Comparison of ENCODE assay signal across 1 cellular context in the genomic region with DNA sequence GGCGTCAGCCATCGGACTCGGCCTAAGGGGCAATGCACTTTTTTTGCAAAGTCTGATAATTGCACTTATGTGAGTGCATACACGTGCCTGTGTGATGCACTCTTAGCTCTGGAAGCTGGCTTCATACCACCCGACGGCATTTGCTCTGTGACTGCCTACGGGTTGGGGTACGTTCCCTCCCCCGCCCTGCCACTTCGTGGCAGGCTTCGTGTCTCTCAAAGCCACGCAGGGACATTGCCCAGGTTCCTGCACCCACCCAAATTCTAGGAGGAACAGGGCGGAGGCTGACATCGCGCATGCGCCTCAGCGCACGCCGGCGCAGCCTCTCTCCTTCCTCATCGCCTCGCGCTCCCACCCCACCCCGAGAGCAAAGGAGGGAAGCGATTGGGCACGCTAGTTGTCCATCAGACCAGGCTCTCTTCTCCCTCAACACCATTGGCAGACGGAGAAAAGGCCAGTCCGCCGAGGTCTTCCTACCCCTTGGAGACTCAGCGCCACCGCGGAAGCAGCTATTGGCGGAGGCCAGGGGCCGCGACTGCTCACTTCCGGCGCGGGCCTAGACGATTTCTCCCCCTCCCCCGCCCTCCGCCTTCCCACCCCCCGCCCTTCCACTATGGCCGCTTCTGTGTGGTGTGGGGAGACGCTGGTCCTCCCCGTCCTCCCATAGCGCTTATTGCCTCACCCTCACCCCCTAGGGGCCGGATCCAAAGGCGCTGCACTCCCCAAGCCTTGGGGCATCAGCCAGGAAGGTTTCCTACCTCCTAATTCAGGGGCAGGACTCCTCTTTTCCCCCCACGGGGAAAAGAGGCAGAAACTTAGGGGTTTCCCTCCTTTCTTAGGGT.
TF ChIP-seq lines count a peak whose summit lies in the region.

A gene with protein sequence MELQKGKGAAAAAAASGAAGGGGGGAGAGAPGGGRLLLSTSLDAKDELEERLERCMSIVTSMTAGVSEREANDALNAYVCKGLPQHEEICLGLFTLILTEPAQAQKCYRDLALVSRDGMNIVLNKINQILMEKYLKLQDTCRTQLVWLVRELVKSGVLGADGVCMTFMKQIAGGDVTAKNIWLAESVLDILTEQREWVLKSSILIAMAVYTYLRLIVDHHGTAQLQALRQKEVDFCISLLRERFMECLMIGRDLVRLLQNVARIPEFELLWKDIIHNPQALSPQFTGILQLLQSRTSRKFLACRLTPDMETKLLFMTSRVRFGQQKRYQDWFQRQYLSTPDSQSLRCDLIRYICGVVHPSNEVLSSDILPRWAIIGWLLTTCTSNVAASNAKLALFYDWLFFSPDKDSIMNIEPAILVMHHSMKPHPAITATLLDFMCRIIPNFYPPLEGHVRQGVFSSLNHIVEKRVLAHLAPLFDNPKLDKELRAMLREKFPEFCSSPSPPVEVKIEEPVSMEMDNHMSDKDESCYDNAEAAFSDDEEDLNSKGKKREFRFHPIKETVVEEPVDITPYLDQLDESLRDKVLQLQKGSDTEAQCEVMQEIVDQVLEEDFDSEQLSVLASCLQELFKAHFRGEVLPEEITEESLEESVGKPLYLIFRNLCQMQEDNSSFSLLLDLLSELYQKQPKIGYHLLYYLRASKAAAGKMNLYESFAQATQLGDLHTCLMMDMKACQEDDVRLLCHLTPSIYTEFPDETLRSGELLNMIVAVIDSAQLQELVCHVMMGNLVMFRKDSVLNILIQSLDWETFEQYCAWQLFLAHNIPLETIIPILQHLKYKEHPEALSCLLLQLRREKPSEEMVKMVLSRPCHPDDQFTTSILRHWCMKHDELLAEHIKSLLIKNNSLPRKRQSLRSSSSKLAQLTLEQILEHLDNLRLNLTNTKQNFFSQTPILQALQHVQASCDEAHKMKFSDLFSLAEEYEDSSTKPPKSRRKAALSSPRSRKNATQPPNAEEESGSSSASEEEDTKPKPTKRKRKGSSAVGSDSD (plus strand): TSS at position 588 of the 842 bp plus-strand sequence. CDS start 585 bp downstream, outside the sequence.

TF ChIP-seq in K562, 482 proteins besides CTCF, POLR2A, EP300 and RAD21 (continued from another document and continues in another):
- TF ChIP-seq, protein P1, sequence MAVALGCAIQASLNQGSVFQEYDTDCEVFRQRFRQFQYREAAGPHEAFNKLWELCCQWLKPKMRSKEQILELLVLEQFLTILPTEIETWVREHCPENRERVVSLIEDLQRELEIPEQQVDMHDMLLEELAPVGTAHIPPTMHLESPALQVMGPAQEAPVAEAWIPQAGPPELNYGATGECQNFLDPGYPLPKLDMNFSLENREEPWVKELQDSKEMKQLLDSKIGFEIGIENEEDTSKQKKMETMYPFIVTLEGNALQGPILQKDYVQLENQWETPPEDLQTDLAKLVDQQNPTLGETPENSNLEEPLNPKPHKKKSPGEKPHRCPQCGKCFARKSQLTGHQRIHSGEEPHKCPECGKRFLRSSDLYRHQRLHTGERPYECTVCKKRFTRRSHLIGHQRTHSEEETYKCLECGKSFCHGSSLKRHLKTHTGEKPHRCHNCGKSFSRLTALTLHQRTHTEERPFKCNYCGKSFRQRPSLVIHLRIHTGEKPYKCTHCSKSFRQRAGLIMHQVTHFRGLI (CRISPR knock-in tag; IDR thresholded peaks at IDR 0.05), result no peak
- TF ChIP-seq MAZ (CRISPR knock-in tag; conservative IDR thresholded peaks at IDR 0.05 in 1 of 2, IDR thresholded peaks at IDR 0.05 in 1 of 2), result peak; percentile 62 to 89; a peak in 2 of 4 replicates
- no peak for TF ChIP-seq JUN (IDR thresholded peaks at IDR 0.05; ENCODE audit: borderline replicate concordance, low read depth, low read length)
- peak; percentile 64; the same call in 1 of the 2 replicates for TF ChIP-seq JUN (CRISPR knock-in tag; IDR thresholded peaks at IDR 0.05; ENCODE audit: borderline replicate concordance)
- no peak for TF ChIP-seq HDGF (IDR thresholded peaks at IDR 0.05)
- no peak for TF ChIP-seq STAT5A (IDR thresholded peaks at IDR 0.05; ENCODE audit: borderline replicate concordance, low read length)
- TF ChIP-seq, protein P2, sequence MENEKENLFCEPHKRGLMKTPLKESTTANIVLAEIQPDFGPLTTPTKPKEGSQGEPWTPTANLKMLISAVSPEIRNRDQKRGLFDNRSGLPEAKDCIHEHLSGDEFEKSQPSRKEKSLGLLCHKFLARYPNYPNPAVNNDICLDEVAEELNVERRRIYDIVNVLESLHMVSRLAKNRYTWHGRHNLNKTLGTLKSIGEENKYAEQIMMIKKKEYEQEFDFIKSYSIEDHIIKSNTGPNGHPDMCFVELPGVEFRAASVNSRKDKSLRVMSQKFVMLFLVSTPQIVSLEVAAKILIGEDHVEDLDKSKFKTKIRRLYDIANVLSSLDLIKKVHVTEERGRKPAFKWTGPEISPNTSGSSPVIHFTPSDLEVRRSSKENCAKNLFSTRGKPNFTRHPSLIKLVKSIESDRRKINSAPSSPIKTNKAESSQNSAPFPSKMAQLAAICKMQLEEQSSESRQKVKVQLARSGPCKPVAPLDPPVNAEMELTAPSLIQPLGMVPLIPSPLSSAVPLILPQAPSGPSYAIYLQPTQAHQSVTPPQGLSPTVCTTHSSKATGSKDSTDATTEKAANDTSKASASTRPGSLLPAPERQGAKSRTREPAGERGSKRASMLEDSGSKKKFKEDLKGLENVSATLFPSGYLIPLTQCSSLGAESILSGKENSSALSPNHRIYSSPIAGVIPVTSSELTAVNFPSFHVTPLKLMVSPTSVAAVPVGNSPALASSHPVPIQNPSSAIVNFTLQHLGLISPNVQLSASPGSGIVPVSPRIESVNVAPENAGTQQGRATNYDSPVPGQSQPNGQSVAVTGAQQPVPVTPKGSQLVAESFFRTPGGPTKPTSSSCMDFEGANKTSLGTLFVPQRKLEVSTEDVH (IDR thresholded peaks at IDR 0.05; ENCODE audit: low read depth, partially characterized antibody), result no peak
- TF ChIP-seq ZNF133 (CRISPR knock-in tag; IDR thresholded peaks at IDR 0.05), result no peak
- TF ChIP-seq, protein P3, sequence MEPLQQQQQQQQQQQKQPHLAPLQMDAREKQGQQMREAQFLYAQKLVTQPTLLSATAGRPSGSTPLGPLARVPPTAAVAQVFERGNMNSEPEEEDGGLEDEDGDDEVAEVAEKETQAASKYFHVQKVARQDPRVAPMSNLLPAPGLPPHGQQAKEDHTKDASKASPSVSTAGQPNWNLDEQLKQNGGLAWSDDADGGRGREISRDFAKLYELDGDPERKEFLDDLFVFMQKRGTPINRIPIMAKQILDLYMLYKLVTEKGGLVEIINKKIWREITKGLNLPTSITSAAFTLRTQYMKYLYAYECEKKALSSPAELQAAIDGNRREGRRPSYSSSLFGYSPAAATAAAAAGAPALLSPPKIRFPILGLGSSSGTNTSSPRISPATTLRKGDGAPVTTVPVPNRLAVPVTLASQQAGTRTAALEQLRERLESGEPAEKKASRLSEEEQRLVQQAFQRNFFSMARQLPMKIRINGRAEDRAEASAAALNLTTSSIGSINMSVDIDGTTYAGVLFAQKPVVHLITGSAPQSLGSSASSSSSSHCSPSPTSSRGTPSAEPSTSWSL (CRISPR knock-in tag; IDR thresholded peaks at IDR 0.05; ENCODE audit: borderline replicate concordance), result no peak
- no peak for TF ChIP-seq ZNF239 (CRISPR knock-in tag; IDR thresholded peaks at IDR 0.05)
- TF ChIP-seq, protein P4, sequence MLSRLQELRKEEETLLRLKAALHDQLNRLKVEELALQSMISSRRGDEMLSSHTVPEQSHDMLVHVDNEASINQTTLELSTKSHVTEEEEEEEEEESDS (CRISPR knock-in tag; IDR thresholded peaks at IDR 0.05), result no peak
- TF ChIP-seq, protein P5, sequence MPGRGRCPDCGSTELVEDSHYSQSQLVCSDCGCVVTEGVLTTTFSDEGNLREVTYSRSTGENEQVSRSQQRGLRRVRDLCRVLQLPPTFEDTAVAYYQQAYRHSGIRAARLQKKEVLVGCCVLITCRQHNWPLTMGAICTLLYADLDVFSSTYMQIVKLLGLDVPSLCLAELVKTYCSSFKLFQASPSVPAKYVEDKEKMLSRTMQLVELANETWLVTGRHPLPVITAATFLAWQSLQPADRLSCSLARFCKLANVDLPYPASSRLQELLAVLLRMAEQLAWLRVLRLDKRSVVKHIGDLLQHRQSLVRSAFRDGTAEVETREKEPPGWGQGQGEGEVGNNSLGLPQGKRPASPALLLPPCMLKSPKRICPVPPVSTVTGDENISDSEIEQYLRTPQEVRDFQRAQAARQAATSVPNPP (IDR thresholded peaks at IDR 0.05; ENCODE audit: borderline replicate concordance, insufficient read depth, insufficient read length), result no peak
- TF ChIP-seq ARNT (IDR thresholded peaks at IDR 0.05), result no peak
- no peak for TF ChIP-seq NR2C1 (IDR thresholded peaks at IDR 0.05)
- TF ChIP-seq NR2C1 (tag; IDR thresholded peaks at IDR 0.05), result no peak
- no peak for TF ChIP-seq RFX1 (IDR thresholded peaks at IDR 0.05)
- no peak for TF ChIP-seq ILK (tag; IDR thresholded peaks at IDR 0.05; ENCODE audit: borderline replicate concordance, low read depth)
- TF ChIP-seq, protein P6, sequence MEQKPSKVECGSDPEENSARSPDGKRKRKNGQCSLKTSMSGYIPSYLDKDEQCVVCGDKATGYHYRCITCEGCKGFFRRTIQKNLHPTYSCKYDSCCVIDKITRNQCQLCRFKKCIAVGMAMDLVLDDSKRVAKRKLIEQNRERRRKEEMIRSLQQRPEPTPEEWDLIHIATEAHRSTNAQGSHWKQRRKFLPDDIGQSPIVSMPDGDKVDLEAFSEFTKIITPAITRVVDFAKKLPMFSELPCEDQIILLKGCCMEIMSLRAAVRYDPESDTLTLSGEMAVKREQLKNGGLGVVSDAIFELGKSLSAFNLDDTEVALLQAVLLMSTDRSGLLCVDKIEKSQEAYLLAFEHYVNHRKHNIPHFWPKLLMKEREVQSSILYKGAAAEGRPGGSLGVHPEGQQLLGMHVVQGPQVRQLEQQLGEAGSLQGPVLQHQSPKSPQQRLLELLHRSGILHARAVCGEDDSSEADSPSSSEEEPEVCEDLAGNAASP (IDR thresholded peaks at IDR 0.05), result no peak
- 0 out of 2 replicates have a peak, but pooled peaks have one; percentile 48 for TF ChIP-seq ATF7 (IDR thresholded peaks at IDR 0.05)
- no peak for TF ChIP-seq MCM7 (IDR thresholded peaks at IDR 0.05)
- TF ChIP-seq ZNF3 (CRISPR knock-in tag; IDR thresholded peaks at IDR 0.05), result no peak
- TF ChIP-seq ZNF695 (CRISPR knock-in tag; IDR thresholded peaks at IDR 0.05), result no peak
- TF ChIP-seq ZC3H11A (IDR thresholded peaks at IDR 0.05; ENCODE audit: low read depth, low read length), result no peak
- no peak for TF ChIP-seq PYGO2 (tag; IDR thresholded peaks at IDR 0.05)
- TF ChIP-seq CBX5 (IDR thresholded peaks at IDR 0.05; ENCODE audit: borderline replicate concordance, low read depth), result no peak
- TF ChIP-seq MTF1 (CRISPR knock-in tag; IDR thresholded peaks at IDR 0.05; ENCODE audit: borderline replicate concordance), result no peak
- TF ChIP-seq, protein P7, sequence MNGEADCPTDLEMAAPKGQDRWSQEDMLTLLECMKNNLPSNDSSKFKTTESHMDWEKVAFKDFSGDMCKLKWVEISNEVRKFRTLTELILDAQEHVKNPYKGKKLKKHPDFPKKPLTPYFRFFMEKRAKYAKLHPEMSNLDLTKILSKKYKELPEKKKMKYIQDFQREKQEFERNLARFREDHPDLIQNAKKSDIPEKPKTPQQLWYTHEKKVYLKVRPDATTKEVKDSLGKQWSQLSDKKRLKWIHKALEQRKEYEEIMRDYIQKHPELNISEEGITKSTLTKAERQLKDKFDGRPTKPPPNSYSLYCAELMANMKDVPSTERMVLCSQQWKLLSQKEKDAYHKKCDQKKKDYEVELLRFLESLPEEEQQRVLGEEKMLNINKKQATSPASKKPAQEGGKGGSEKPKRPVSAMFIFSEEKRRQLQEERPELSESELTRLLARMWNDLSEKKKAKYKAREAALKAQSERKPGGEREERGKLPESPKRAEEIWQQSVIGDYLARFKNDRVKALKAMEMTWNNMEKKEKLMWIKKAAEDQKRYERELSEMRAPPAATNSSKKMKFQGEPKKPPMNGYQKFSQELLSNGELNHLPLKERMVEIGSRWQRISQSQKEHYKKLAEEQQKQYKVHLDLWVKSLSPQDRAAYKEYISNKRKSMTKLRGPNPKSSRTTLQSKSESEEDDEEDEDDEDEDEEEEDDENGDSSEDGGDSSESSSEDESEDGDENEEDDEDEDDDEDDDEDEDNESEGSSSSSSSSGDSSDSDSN (IDR thresholded peaks at IDR 0.05; ENCODE audit: borderline replicate concordance in 1 of 2, low read depth in 2 of 2, low read length in 2 of 2), result no peak; a peak in 1 of 4 replicates
- TF ChIP-seq TCF7 (IDR thresholded peaks at IDR 0.05; ENCODE audit: borderline replicate concordance), result no peak
- TF ChIP-seq POLR3G (IDR thresholded peaks at IDR 0.05; ENCODE audit: extremely low read depth, insufficient read length, insufficient replicate concordance), result no peak
- no peak for TF ChIP-seq CEBPB (tag; IDR thresholded peaks at IDR 0.05)
- no peak for TF ChIP-seq TRIM28 (IDR thresholded peaks at IDR 0.05)
- TF ChIP-seq CBX2 (IDR thresholded peaks at IDR 0.05; ENCODE audit: insufficient read depth, low read length, poor library complexity, severe bottlenecking), result no peak
- TF ChIP-seq DPF2 (IDR thresholded peaks at IDR 0.05), result no peak
- TF ChIP-seq, protein P8, sequence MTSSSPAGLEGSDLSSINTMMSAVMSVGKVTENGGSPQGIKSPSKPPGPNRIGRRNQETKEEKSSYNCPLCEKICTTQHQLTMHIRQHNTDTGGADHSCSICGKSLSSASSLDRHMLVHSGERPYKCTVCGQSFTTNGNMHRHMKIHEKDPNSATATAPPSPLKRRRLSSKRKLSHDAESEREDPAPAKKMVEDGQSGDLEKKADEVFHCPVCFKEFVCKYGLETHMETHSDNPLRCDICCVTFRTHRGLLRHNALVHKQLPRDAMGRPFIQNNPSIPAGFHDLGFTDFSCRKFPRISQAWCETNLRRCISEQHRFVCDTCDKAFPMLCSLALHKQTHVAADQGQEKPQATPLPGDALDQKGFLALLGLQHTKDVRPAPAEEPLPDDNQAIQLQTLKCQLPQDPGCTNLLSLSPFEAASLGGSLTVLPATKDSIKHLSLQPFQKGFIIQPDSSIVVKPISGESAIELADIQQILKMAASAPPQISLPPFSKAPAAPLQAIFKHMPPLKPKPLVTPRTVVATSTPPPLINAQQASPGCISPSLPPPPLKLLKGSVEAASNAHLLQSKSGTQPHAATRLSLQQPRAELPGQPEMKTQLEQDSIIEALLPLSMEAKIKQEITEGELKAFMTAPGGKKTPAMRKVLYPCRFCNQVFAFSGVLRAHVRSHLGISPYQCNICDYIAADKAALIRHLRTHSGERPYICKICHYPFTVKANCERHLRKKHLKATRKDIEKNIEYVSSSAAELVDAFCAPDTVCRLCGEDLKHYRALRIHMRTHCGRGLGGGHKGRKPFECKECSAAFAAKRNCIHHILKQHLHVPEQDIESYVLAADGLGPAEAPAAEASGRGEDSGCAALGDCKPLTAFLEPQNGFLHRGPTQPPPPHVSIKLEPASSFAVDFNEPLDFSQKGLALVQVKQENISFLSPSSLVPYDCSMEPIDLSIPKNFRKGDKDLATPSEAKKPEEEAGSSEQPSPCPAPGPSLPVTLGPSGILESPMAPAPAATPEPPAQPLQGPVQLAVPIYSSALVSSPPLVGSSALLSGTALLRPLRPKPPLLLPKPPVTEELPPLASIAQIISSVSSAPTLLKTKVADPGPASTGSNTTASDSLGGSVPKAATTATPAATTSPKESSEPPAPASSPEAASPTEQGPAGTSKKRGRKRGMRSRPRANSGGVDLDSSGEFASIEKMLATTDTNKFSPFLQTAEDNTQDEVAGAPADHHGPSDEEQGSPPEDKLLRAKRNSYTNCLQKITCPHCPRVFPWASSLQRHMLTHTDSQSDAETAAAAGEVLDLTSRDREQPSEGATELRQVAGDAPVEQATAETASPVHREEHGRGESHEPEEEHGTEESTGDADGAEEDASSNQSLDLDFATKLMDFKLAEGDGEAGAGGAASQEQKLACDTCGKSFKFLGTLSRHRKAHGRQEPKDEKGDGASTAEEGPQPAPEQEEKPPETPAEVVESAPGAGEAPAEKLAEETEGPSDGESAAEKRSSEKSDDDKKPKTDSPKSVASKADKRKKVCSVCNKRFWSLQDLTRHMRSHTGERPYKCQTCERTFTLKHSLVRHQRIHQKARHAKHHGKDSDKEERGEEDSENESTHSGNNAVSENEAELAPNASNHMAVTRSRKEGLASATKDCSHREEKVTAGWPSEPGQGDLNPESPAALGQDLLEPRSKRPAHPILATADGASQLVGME (CRISPR knock-in tag; IDR thresholded peaks at IDR 0.05), result no peak
- TF ChIP-seq TAF15 (IDR thresholded peaks at IDR 0.05; ENCODE audit: low read depth, low read length), result no peak
- TF ChIP-seq PCBP2 (IDR thresholded peaks at IDR 0.05; ENCODE audit: low read depth, low read length, poor library complexity, severe bottlenecking), result no peak
